In the genomic region with DNA sequence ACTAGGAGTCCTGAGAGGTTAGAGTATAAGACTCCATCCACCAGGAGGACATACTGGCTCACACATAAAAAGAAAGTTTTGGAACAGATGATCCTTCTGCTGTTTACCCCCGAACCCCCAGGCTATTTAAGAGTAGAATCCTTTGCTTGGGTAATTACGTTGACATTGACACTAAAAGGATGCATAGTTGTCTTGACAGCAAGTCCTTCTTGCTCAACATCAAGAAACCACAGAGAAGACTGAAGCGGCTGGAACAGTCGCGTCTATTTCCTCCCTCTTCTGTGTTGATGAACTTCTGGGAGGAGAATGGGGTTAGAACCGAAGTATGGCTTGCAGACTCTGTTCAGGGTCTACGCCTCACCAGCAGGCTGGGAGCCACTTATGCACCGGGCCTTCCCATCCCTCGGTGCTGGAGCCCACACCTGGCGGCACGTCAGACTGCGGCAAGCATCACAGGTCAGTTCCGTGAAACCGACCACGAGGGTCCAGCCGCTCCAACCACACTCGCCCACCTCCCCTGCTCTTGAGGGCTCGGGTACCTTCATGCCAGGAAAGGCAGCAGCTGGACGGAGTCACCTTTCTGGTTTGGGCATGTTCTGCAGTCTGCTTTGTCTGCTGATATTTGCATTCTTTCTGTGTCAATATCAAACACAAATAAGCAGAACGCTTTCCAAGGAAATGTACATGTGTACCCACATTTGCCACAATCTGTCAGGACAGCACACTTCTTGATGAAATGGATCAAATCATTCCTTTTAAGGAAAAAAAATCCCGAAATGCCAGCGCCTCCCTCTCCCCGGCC, we compare ENCODE assay signal across 1 cellular context.
TF ChIP-seq lines count a peak whose summit lies in the region.

No MANE protein-coding gene starts in this region.

TF ChIP-seq in HepG2, 621 proteins besides CTCF, POLR2A, EP300 and RAD21 (continued from another document):
- TF ChIP-seq, protein P1, sequence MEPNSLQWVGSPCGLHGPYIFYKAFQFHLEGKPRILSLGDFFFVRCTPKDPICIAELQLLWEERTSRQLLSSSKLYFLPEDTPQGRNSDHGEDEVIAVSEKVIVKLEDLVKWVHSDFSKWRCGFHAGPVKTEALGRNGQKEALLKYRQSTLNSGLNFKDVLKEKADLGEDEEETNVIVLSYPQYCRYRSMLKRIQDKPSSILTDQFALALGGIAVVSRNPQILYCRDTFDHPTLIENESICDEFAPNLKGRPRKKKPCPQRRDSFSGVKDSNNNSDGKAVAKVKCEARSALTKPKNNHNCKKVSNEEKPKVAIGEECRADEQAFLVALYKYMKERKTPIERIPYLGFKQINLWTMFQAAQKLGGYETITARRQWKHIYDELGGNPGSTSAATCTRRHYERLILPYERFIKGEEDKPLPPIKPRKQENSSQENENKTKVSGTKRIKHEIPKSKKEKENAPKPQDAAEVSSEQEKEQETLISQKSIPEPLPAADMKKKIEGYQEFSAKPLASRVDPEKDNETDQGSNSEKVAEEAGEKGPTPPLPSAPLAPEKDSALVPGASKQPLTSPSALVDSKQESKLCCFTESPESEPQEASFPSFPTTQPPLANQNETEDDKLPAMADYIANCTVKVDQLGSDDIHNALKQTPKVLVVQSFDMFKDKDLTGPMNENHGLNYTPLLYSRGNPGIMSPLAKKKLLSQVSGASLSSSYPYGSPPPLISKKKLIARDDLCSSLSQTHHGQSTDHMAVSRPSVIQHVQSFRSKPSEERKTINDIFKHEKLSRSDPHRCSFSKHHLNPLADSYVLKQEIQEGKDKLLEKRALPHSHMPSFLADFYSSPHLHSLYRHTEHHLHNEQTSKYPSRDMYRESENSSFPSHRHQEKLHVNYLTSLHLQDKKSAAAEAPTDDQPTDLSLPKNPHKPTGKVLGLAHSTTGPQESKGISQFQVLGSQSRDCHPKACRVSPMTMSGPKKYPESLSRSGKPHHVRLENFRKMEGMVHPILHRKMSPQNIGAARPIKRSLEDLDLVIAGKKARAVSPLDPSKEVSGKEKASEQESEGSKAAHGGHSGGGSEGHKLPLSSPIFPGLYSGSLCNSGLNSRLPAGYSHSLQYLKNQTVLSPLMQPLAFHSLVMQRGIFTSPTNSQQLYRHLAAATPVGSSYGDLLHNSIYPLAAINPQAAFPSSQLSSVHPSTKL (CRISPR knock-in tag; IDR thresholded peaks at IDR 0.05), result 0 out of 2 replicates have a peak, but pooled peaks have one; percentile 9
- TF ChIP-seq ZNF850 (CRISPR knock-in tag; conservative IDR thresholded peaks at IDR 0.05) (no peak), FOXP1 (IDR thresholded peaks at IDR 0.05) (no peak), FOXP1 (CRISPR knock-in tag; IDR thresholded peaks at IDR 0.05) (0 out of 2 replicates have a peak, but pooled peaks have one; percentile 7)
